In genomic region chr9:73528922-73529321, GRCh38 we compare ENCODE assay signal across 29 cellular contexts.
A peak's percentile ranks its signal among the peaks of the same experiment; 100 is the strongest.
DNase-seq lines count a peak whose midpoint lies in the region; ATAC-seq, FAIRE-seq and TF ChIP-seq lines count a peak whose summit lies in the region.
"Had no signal": no experiment of that assay in that cellular context is flagged by ENCODE, and none has a peak within 500 bp of the region (broad histone marks: within the 10 kb centered on the region; RNA-seq: fewer than 3 reads in every experiment).

No MANE protein-coding gene starts in this region.

- POLR2A ChIA-PET in HepG2 (lab: Yijun Ruan, JAX): no interaction called here
- POLR2A ChIA-PET in IMR-90 (lab: Charles Lee; ENCODE audit: unreplicated experiment): no interaction called here

- no peak overlapping the region for H3K56ac ChIP-seq in IMR-90 (ENCODE audit: extremely low read depth, insufficient read depth, low read length)

- no peaks in the 10 kb centered on the region for H3K79me1 ChIP-seq in IMR-90 (ENCODE audit: low read depth in 1 of 2, low read length in 2 of 2)

- H3K27me3 ChIP-seq in HepG2 (ENCODE audit: control insufficient read depth in 1 of 2, insufficient read depth in 2 of 2, low read length in 2 of 2) (no peaks in the 10 kb centered on the region), right lobe of liver (no peaks in the 10 kb centered on the region), IMR-90 (ENCODE audit: control insufficient read depth, insufficient read depth, low read length) (no peaks in the 10 kb centered on the region)
- H3K27me3 ChIP-seq: BE2C; BLaER1; BLaER1 treated with 17β-estradiol and CSF1 and Interleukin-3, amounts not matched to agents 10 nM and 100 nM had no signal

- H2BK5ac ChIP-seq in IMR-90 (ENCODE audit: low read depth, low read length, poor library complexity, severe bottlenecking): no peak overlapping the region

- H2BK15ac ChIP-seq in IMR-90 (ENCODE audit: low read depth, low read length): no peak overlapping the region

- no peaks in the 10 kb centered on the region for H3K9me1 ChIP-seq in IMR-90 (ENCODE audit: insufficient read depth, low read length)

- no peak overlapping the region for H4K5ac ChIP-seq in IMR-90 (ENCODE audit: low read depth, low read length)

- H2AK9ac ChIP-seq in IMR-90 (replicated peaks; ENCODE audit: low read depth, low read length, poor library complexity): no peak overlapping the region

- no peaks in the 10 kb centered on the region for H3K79me2 ChIP-seq in HepG2 (ENCODE audit: insufficient read depth, low read length)

- H3K23ac ChIP-seq in IMR-90 (ENCODE audit: low read depth, low read length): no peak overlapping the region

- H4K8ac ChIP-seq in IMR-90 (ENCODE audit: low read depth in 2 of 2, low read length in 2 of 2): no peak overlapping the region

- H3K9me3 ChIP-seq in HepG2 (ENCODE audit: low read length) (no peaks in the 10 kb centered on the region), right lobe of liver (no peaks in the 10 kb centered on the region), IMR-90 (ENCODE audit: control insufficient read depth, insufficient read depth, low read length) (peaks cover 5% of the 10 kb centered on the region; the same call in 1 of the 2 replicates)
- H3K9me3 ChIP-seq: A549, BE2C, Caco-2 had no signal

- H2BK120ac ChIP-seq in IMR-90 (ENCODE audit: low read depth, low read length): no peak overlapping the region

- no peak overlapping the region for H3K4ac ChIP-seq in IMR-90 (ENCODE audit: low read depth, low read length)

- intact Hi-C loops in HepG2 (cut with micrococcal nuclease; ENCODE audit: unreplicated experiment): no loop called here
- intact Hi-C loops in right lobe of liver (cut with DNase I): no loop called here
- intact Hi-C loops in IMR-90 (cut with micrococcal nuclease): no loop called here

- no peak overlapping the region for H3K4me3 ChIP-seq in HepG2 (replicated peaks in 1 of 3; ENCODE audit: insufficient read depth in 1 of 3, low read depth in 2 of 3, low read length in 3 of 3)
- H3K4me3 ChIP-seq in right lobe of liver: no peak overlapping the region
- H3K4me3 ChIP-seq in IMR-90 (ENCODE audit: insufficient read depth, low read depth, low read length): no peak overlapping the region
- H3K4me3 ChIP-seq: A549; BLaER1; BLaER1 treated with 17β-estradiol and CSF1 and Interleukin-3, amounts not matched to agents 10 nM and 100 nM had no signal

- H3K27ac ChIP-seq in HepG2 (ENCODE audit: extremely low read length, insufficient read depth, low read length): no peak overlapping the region
- H3K27ac ChIP-seq in right lobe of liver: no peak overlapping the region
- H3K27ac ChIP-seq in IMR-90 (ENCODE audit: insufficient read depth, low read length): no peak overlapping the region
- H3K27ac ChIP-seq: 22Rv1; A549; BLaER1; BLaER1 treated with 17β-estradiol and CSF1 and Interleukin-3, amounts not matched to agents 10 nM and 100 nM; C4-2B had no signal

- no peaks in the 10 kb centered on the region for H3K36me3 ChIP-seq in HepG2 (replicated peaks in 1 of 2; ENCODE audit: control insufficient read depth in 1 of 2, insufficient read depth in 2 of 2, low read length in 2 of 2)
- no peaks in the 10 kb centered on the region for H3K36me3 ChIP-seq in right lobe of liver
- no peaks in the 10 kb centered on the region for H3K36me3 ChIP-seq in IMR-90 (ENCODE audit: control insufficient read depth, insufficient read depth, low read length)
- H3K36me3 ChIP-seq: BE2C; BLaER1; BLaER1 treated with 17β-estradiol and CSF1 and Interleukin-3, amounts not matched to agents 10 nM and 100 nM had no signal

- H4K91ac ChIP-seq in IMR-90 (ENCODE audit: insufficient read depth, low read depth, low read length): no peak overlapping the region

- dilution Hi-C loops in IMR-90 (cut with HindIII; ENCODE audit: low sequenced_read_pairs, unreplicated experiment): no loop called here

- in situ Hi-C loops in HepG2 (cut with HindIII; ENCODE audit: extremely low pct_ligation_motif_present, low pct_unique_long_range_greater_than_20kb): no loop called here
- in situ Hi-C loops in IMR-90 (cut with MboI; ENCODE audit: low sequenced_read_pairs): no loop called here

- CTCF ChIA-PET in HepG2 (lab: Yijun Ruan, JAX; ENCODE audit: low intra/inter-chr PET ratio, low total read pairs) (no interaction called here), IMR-90 (lab: Yijun Ruan, JAX) (no interaction called here)

- H3K14ac ChIP-seq in IMR-90 (replicated peaks; ENCODE audit: low read depth, low read length): no peak overlapping the region

- H2AFZ ChIP-seq in HepG2 (ENCODE audit: low read length) (no peak overlapping the region), IMR-90 (replicated peaks; ENCODE audit: low read length, poor library complexity) (no peak overlapping the region)

- DNase-seq in HepG2 (ENCODE audit: low spot score) (no peak), right lobe of liver (no peak), IMR-90 (no peak), DMS79 treated with DMSO at 0.1 percent for 48 hours (lab: John Stamatoyannopoulos, UW) (no peak)
- DNase-seq: 8988T; ACHN; AML-193; BE2C; C1 segment of cervical spinal cord; Caco-2; Calu3; CD4-positive, alpha-beta memory T cell; CD4-positive, alpha-beta T cell; CD4-positive, CD25-positive, alpha-beta regulatory T cell; CD8-positive, alpha-beta memory T cell; CD8-positive, alpha-beta T cell; COR-L47; DMS 273 treated with DMSO at 0.1 percent for 48 hours; DMS153; DMS53; DMS79; DND-41; EL had no signal

- H3K9ac ChIP-seq in HepG2 (ENCODE audit: insufficient read depth, low read depth, low read length) (no peak overlapping the region), IMR-90 (ENCODE audit: low read depth, low read length) (no peak overlapping the region)
- H3K9ac ChIP-seq: BLaER1; BLaER1 treated with 17β-estradiol and CSF1 and Interleukin-3, amounts not matched to agents 10 nM and 100 nM had no signal

- no peak overlapping the region for H2AK5ac ChIP-seq in IMR-90 (ENCODE audit: low read depth, low read length)

- no TSS peak for BruUV-seq in HepG2 (replicated peaks; lab: Mats Ljungman, UMichigan)
- no TSS peak for BruUV-seq in IMR-90 (replicated peaks; lab: Mats Ljungman, UMichigan)

- H4K20me1 ChIP-seq in HepG2 (ENCODE audit: insufficient read depth, low read length): no peaks in the 10 kb centered on the region
- no peaks in the 10 kb centered on the region for H4K20me1 ChIP-seq in IMR-90 (ENCODE audit: insufficient read depth, low read length)
- H4K20me1 ChIP-seq: BLaER1; BLaER1 treated with 17β-estradiol and CSF1 and Interleukin-3, amounts not matched to agents 10 nM and 100 nM had no signal

- no peak for TF ChIP-seq CTCF in HepG2 (CRISPR knock-in tag; IDR thresholded peaks at IDR 0.05)
- TF ChIP-seq CTCF in right lobe of liver (IDR thresholded peaks at IDR 0.05): no peak
- TF ChIP-seq CTCF in IMR-90 (conservative IDR thresholded peaks at IDR 0.05; ENCODE audit: low read depth, low read length): no peak

- TF ChIP-seq POLR2A in HepG2 (IDR thresholded peaks at IDR 0.05; ENCODE audit: insufficient read depth in 1 of 2, low read depth in 2 of 2, low read length in 2 of 2) (no peak), right lobe of liver (IDR thresholded peaks at IDR 0.05) (no peak), IMR-90 (IDR thresholded peaks at IDR 0.05; ENCODE audit: low read depth, low read length) (no peak)

- H3K4me2 ChIP-seq in HepG2 (ENCODE audit: low read depth, low read length) (no peak overlapping the region), IMR-90 (ENCODE audit: low read depth, low read length) (no peak overlapping the region)
- H3K4me2 ChIP-seq: A549; BLaER1; BLaER1 treated with 17β-estradiol and CSF1 and Interleukin-3, amounts not matched to agents 10 nM and 100 nM had no signal

- TF ChIP-seq EP300 in HepG2 (IDR thresholded peaks at IDR 0.05; ENCODE audit: low read depth in 2 of 2, low read length in 2 of 2) (no peak), HepG2 (CRISPR knock-in tag; IDR thresholded peaks at IDR 0.05; ENCODE audit: borderline replicate concordance) (no peak)

- WGBS in HepG2 (ENCODE audit: low lambda C conversion rate): 0% methylated on average over 3 of the region's 3 CpGs
- 68% methylated on average over 3 of the region's 3 CpGs for WGBS in right lobe of liver (ENCODE audit: insufficient coverage, low coverage, low lambda C conversion rate, missing lambda C conversion rate)
- no CpG with 5 or more reads among the region's 3 CpGs for WGBS in IMR-90 (ENCODE audit: extremely low coverage in 2 of 2, insufficient read length in 1 of 2), 2 experiments

- ATAC-seq in HepG2: no peak
- ATAC-seq in right lobe of liver: no peak
- ATAC-seq in IMR-90 (ENCODE audit: low read depth): no peak
- ATAC-seq: A549; CD8-positive, alpha-beta T cell had no signal

- no peak overlapping the region for H3K18ac ChIP-seq in IMR-90 (ENCODE audit: low read depth, low read length)

- no peaks in the 10 kb centered on the region for H3K4me1 ChIP-seq in HepG2 (ENCODE audit: insufficient read depth, low read length)
- H3K4me1 ChIP-seq in right lobe of liver: no peaks in the 10 kb centered on the region
- no peaks in the 10 kb centered on the region for H3K4me1 ChIP-seq in IMR-90 (ENCODE audit: control insufficient read depth, insufficient read depth, low read length)
- H3K4me1 ChIP-seq: A549; BE2C; BLaER1; BLaER1 treated with 17β-estradiol and CSF1 and Interleukin-3, amounts not matched to agents 10 nM and 100 nM; Caco-2 had no signal

- no peak for TF ChIP-seq RAD21 in HepG2 (CRISPR knock-in tag; IDR thresholded peaks at IDR 0.05)
- TF ChIP-seq RAD21 in IMR-90 (IDR thresholded peaks at IDR 0.05; ENCODE audit: low read length): no peak

- H2BK20ac ChIP-seq in IMR-90 (ENCODE audit: low read depth, low read length): no peak overlapping the region

- FAIRE-seq in HepG2 (lab: Jason Lieb, UNC): no peak
- FAIRE-seq: A204.1 had no signal

TF ChIP-seq in HepG2, 621 proteins besides CTCF, POLR2A, EP300 and RAD21 (continues in another document):
- peak; percentile 81 for TF ChIP-seq CEBPB (IDR thresholded peaks at IDR 0.05; ENCODE audit: borderline replicate concordance, low read depth, low read length)
- 0 out of 2 replicates have a peak, but pooled peaks have one; percentile 31 for TF ChIP-seq CEBPG (CRISPR knock-in tag; IDR thresholded peaks at IDR 0.05)
- TF ChIP-seq NCOA1 (CRISPR knock-in tag; IDR thresholded peaks at IDR 0.05): no peak
- no peak for TF ChIP-seq ZNF207 (IDR thresholded peaks at IDR 0.05; ENCODE audit: borderline replicate concordance)
- no peak for TF ChIP-seq ZNF496 (CRISPR knock-in tag; IDR thresholded peaks at IDR 0.05; ENCODE audit: insufficient replicate concordance)
- no peak for TF ChIP-seq ZNF781 (CRISPR knock-in tag; IDR thresholded peaks at IDR 0.05; ENCODE audit: borderline replicate concordance, not compliant biosample characterization)

TF ChIP-seq in IMR-90, 13 proteins besides CTCF, POLR2A, EP300 and RAD21:
- TF ChIP-seq BHLHE40 (IDR thresholded peaks at IDR 0.05; ENCODE audit: low read depth, low read length) (no peak), MAZ (IDR thresholded peaks at IDR 0.05; ENCODE audit: borderline replicate concordance, low read depth, low read length) (no peak), CEBPB (IDR thresholded peaks at IDR 0.05; ENCODE audit: low read depth, low read length) (peak; percentile 67), RCOR1 (IDR thresholded peaks at IDR 0.05; ENCODE audit: insufficient replicate concordance, low read length) (no peak), CHD1 (IDR thresholded peaks at IDR 0.05; ENCODE audit: low read depth, low read length) (no peak)
TF ChIP-seq in IMR-90: peak in this region for 1.
